Comparison of ENCODE assay signal across 8 cellular contexts in genomic region chr12:12349711-12350665, GRCh38. TPM values are rescaled to one million over a fixed set of nuclear protein-coding genes. Genes with fewer than 3 reads are reported as not detected.
DNase-seq lines count a peak whose midpoint lies in the region; ATAC-seq and TF ChIP-seq lines count a peak whose summit lies in the region.

Gene MANSC1 (minus strand): TSS chr12:12350242. CDS start chr12:12343314, 6,928 bp downstream.

- H3K4me3 Mint-ChIP-seq in naive thymus-derived CD4-positive, alpha-beta T cell: peak within 1 kb of the TSS; percentile 74 to 85 (median 81)

- peak within 1 kb of the TSS; percentile 63 for H3K4me3 ChIP-seq in fibroblast of mammary gland (ENCODE audit: control insufficient read depth, low read depth, low read length)
- H3K4me3 ChIP-seq in naive thymus-derived CD4-positive, alpha-beta T cell (ENCODE audit: low read length): peak within 1 kb of the TSS; percentile 48

- peak within 1 kb of the TSS; percentile 69 for H3K27ac ChIP-seq in naive thymus-derived CD4-positive, alpha-beta T cell (ENCODE audit: low read depth, low read length)
- H3K27ac ChIP-seq in substantia nigra (ENCODE audit: low read depth, low read length, poor library complexity, severe bottlenecking): peak within 1 kb of the TSS; percentile 79

- no peak for TF ChIP-seq CTCF in fibroblast of mammary gland (conservative IDR thresholded peaks at IDR 0.05; ENCODE audit: control insufficient read depth, insufficient read depth, low read depth, low read length)

- CTCF ChIA-PET in naive thymus-derived CD4-positive, alpha-beta T cell (lab: Charles Lee): interaction anchor here (0.6 to 1.4 kb wide), 4 partner anchors 18 to 295 kb away, joined by 3 to 8 read pairs (median 3); no protein-coding TSS in a partner anchor

- peaks cover 0 to 4% (median 0%) of the 10 kb centered on the region in 5 donors for H3K36me3 Mint-ChIP-seq in naive thymus-derived CD4-positive, alpha-beta T cell

- intact Hi-C loops in naive thymus-derived CD4-positive, alpha-beta T cell (cut with micrococcal nuclease): loop anchor here (1.0 to 10.0 kb wide), 5 partner anchors 7 to 1175 kb away; partner anchors contain the start of genes BORCS5 (in 1 of the 2), GSG1 (in 1 of the 2) and SMIM10L1 (in 1 of the 2)

- H3K27me3 Mint-ChIP-seq in naive thymus-derived CD4-positive, alpha-beta T cell: peaks cover 0 to 7% (median 0%) of the 10 kb centered on the region in 5 donors

- peak within 1 kb of the TSS in 8 of 9 donors; percentile 76 to 95 (median 89) for H3K27ac Mint-ChIP-seq in naive thymus-derived CD4-positive, alpha-beta T cell

- H3K9me3 Mint-ChIP-seq in naive thymus-derived CD4-positive, alpha-beta T cell: peaks cover 0 to 5% (median 0%) of the 10 kb centered on the region in 11 donors

- peaks cover 6 to 18% of the 10 kb centered on the region in 2 donors for H3K4me1 ChIP-seq in naive thymus-derived CD4-positive, alpha-beta T cell (ENCODE audit: control insufficient read depth in 2 of 2, insufficient read depth in 2 of 2, low read length in 2 of 2)

- no peaks in the 10 kb centered on the region for H3K36me3 ChIP-seq in naive thymus-derived CD4-positive, alpha-beta T cell (ENCODE audit: control insufficient read depth in 2 of 3, insufficient read depth in 3 of 3, low read length in 3 of 3)

- POLR2A ChIA-PET in naive thymus-derived CD4-positive, alpha-beta T cell (lab: Charles Lee): interaction anchor here (0.6 to 2.2 kb wide), 16 partner anchors 8 to 696 kb away, joined by 3 to 14 read pairs (median 4); partner anchors contain the start of gene CDKN1B

- no peaks in the 10 kb centered on the region for H3K9me3 ChIP-seq in naive thymus-derived CD4-positive, alpha-beta T cell (ENCODE audit: control insufficient read depth in 2 of 3, low read length in 3 of 3)

- H3K27me3 ChIP-seq in naive thymus-derived CD4-positive, alpha-beta T cell (ENCODE audit: control insufficient read depth in 2 of 2, insufficient read depth in 2 of 2, low read length in 2 of 2): no peaks in the 10 kb centered on the region

- H3K4me1 Mint-ChIP-seq in naive thymus-derived CD4-positive, alpha-beta T cell: peaks cover 26 to 68% (median 42%) of the 10 kb centered on the region in 7 donors

- ATAC-seq in HG02642 (IDR thresholded peaks at IDR 0.05; ENCODE audit: poor library complexity, unreplicated experiment) (peak; percentile 60), GM19351 (IDR thresholded peaks at IDR 0.05; ENCODE audit: unreplicated experiment) (no peak)
- peak; percentile 78 for ATAC-seq in naive thymus-derived CD4-positive, alpha-beta T cell

- DNase-seq in C1 segment of cervical spinal cord (lab: John Stamatoyannopoulos, UW) (peak in 11 of 14 donors; percentile 20 to 69 (median 46)), NOMO-1 treated with dmso at 0.1 percent for 144 hours (lab: John Stamatoyannopoulos, UW; ENCODE audit: unreplicated experiment) (peak; percentile 5), fibroblast of mammary gland (ENCODE audit: low read depth) (peak; percentile 20), substantia nigra (lab: John Stamatoyannopoulos, UW) (peak in 42 of 49 donors; percentile 7 to 79 (median 42))
- DNase-seq in activated effector memory CD4-positive, alpha-beta T cell treated with anti-CD3 and anti-CD28 coated beads, Interleukin-2, amount 50 U/mL, for 16 hours: peak; percentile 78
- DNase-seq in naive thymus-derived CD4-positive, alpha-beta T cell: peak; percentile 39 to 69 (median 68)

RNA-seq across cellular contexts. Expression of gene MANSC1, which starts in this region (rescaled TPM):
- 1 to 10 TPM in 1 of 5 experiments, under 1 TPM in 4; 0.60 to 1.3 (median 0.94) TPM for total RNA-seq in naive thymus-derived CD4-positive, alpha-beta T cell
- 1 to 10 TPM; 4.2 TPM for polyA plus RNA-seq in naive thymus-derived CD4-positive, alpha-beta T cell

Comparison
In these comparisons a context has a peak if more than half of its experiments do, and no peak if none do; other contexts are left out.
1. DNase-seq: peak in every context shown above with its lines; median percentile 78 in activated effector memory CD4-positive, alpha-beta T cell treated with anti-CD3 and anti-CD28 coated beads, Interleukin-2, amount 50 U/mL, for 16 hours; 68 in naive thymus-derived CD4-positive, alpha-beta T cell; 46 in C1 segment of cervical spinal cord; 42 in substantia nigra; 20 in fibroblast of mammary gland; 5 in NOMO-1 treated with dmso at 0.1 percent for 144 hours.